12 cellular contexts compared by ENCODE assay signal in genomic region chr4:184688447-184688846, GRCh38. TPM values are rescaled to one million over a fixed set of nuclear protein-coding genes. Genes with fewer than 3 reads are reported as not detected.
DNase-seq lines count a peak whose midpoint lies in the region; ATAC-seq and TF ChIP-seq lines count a peak whose summit lies in the region.
"Had no signal": no experiment of that assay in that cellular context is flagged by ENCODE, and none has a peak within 500 bp of the region (broad histone marks: within the 10 kb centered on the region; RNA-seq: fewer than 3 reads in every experiment).

No MANE protein-coding gene starts in this region.

- H3K27me3 ChIP-seq in SK-N-SH (ENCODE audit: insufficient read depth) (no peaks in the 10 kb centered on the region), esophagus muscularis mucosa (no peaks in the 10 kb centered on the region)
- H3K27me3 ChIP-seq: heart right ventricle had no signal

- peak overlapping the region; percentile 19; the same call in 1 of the 2 replicates for H3K9ac ChIP-seq in SK-N-SH

- intact Hi-C loops in esophagus muscularis mucosa (cut with DNase I): no loop called here

- no peaks in the 10 kb centered on the region for H4K20me1 ChIP-seq in SK-N-SH (ENCODE audit: insufficient read depth)

- H3K9me3 ChIP-seq in SK-N-SH (no peaks in the 10 kb centered on the region; the same call in 1 of the 2 replicates), esophagus muscularis mucosa (no peaks in the 10 kb centered on the region)
- H3K9me3 ChIP-seq: HAP-1, heart right ventricle had no signal

- no peak overlapping the region for H3K4me3 ChIP-seq in SK-N-SH (ENCODE audit: low read depth in 2 of 2, low read length in 1 of 2)
- H3K4me3 ChIP-seq in fibroblast of pulmonary artery (replicated peaks; ENCODE audit: low read depth, low read length): no peak overlapping the region
- no peak overlapping the region for H3K4me3 ChIP-seq in esophagus muscularis mucosa
- H3K4me3 ChIP-seq: HAP-1, heart right ventricle had no signal

- no peaks in the 10 kb centered on the region for H3K79me2 ChIP-seq in SK-N-SH (ENCODE audit: insufficient read depth)

- WGBS in SK-N-SH (ENCODE audit: low lambda C conversion rate): 28% methylated on average over 11 of the region's 11 CpGs
- whole genome bisulfite sequencing in esophagus muscularis mucosa: 54% methylated on average over 11 of the region's 11 CpGs

- peaks cover 10% of the 10 kb centered on the region for H3F3A ChIP-seq in SK-N-SH (replicated peaks; ENCODE audit: insufficient read depth)

- H3K27ac ChIP-seq in SK-N-SH (ENCODE audit: low read depth in 2 of 2, low read length in 1 of 2): peak overlapping the region; percentile 35 to 63; a peak in 3 of 4 replicates
- H3K27ac ChIP-seq in esophagus muscularis mucosa (replicated peaks in 1 of 4): no peak overlapping the region
- H3K27ac ChIP-seq: heart right ventricle had no signal

- peak overlapping the region; percentile 59 for H3K4me2 ChIP-seq in SK-N-SH

- peak; percentile 28 to 67; a peak in 1 of 4 replicates for TF ChIP-seq EP300 in SK-N-SH (IDR thresholded peaks at IDR 0.05; ENCODE audit: borderline replicate concordance in 1 of 2, low read depth in 1 of 2, low read length in 1 of 2)
- TF ChIP-seq EP300 in esophagus muscularis mucosa (IDR thresholded peaks at IDR 0.05): no peak

- H3K4me1 ChIP-seq in SK-N-SH (ENCODE audit: control insufficient read depth in 1 of 2, insufficient read depth in 2 of 2, low read depth in 1 of 2, low read length in 1 of 2): peaks cover 0 to 12% of the 10 kb centered on the region in 2 experiments; a peak in 1 of 4 replicates
- H3K4me1 ChIP-seq in esophagus muscularis mucosa: no peaks in the 10 kb centered on the region
- H3K4me1 ChIP-seq: HAP-1 had no signal

- no peaks in the 10 kb centered on the region for H3K9me2 ChIP-seq in SK-N-SH

- POLR2A ChIA-PET in SK-N-SH (lab: Yijun Ruan, JAX): no interaction called here

- TF ChIP-seq RAD21 in SK-N-SH (IDR thresholded peaks at IDR 0.05; ENCODE audit: low read length): no peak

- peaks cover 9 to 21% of the 10 kb centered on the region in 2 experiments for H3K36me3 ChIP-seq in SK-N-SH (replicated peaks in 1 of 2; ENCODE audit: control insufficient read depth in 1 of 2, insufficient read depth in 2 of 2, low read length in 1 of 2)
- H3K36me3 ChIP-seq in esophagus muscularis mucosa: peaks cover 0 to 48% (median 4%) of the 10 kb centered on the region in 4 donors

- CTCF ChIA-PET in SK-N-SH (lab: Yijun Ruan, JAX): no interaction called here

- peak overlapping the region; percentile 57; the same call in 1 of the 2 replicates for H2AFZ ChIP-seq in SK-N-SH (ENCODE audit: low read depth)

- no peak for TF ChIP-seq CTCF in SK-N-SH (IDR thresholded peaks at IDR 0.05)
- TF ChIP-seq CTCF in fibroblast of pulmonary artery (IDR thresholded peaks at IDR 0.05; ENCODE audit: low read length, missing control alignments): no peak
- TF ChIP-seq CTCF in esophagus muscularis mucosa (IDR thresholded peaks at IDR 0.05): no peak

- DNase-seq in activated CD4-positive, alpha-beta T cell treated with anti-CD3 and anti-CD28 coated beads, Interleukin-2, amount 50 U/mL, for 48 hours: peak; percentile 22 to 32
- no peak for DNase-seq in activated CD4-positive, alpha-beta T cell treated with anti-CD3 and anti-CD28 coated beads, Interleukin-2, amount 50 U/mL, for 4 hours
- DNase-seq in SK-N-SH (no peak), fibroblast of pulmonary artery (ENCODE audit: low read depth) (peak; percentile 83), esophagus muscularis mucosa (ENCODE audit: extremely low spot score) (no peak)
- DNase-seq in stimulated activated CD4-positive, alpha-beta T cell treated with anti-CD3 and anti-CD28 coated beads, Interleukin-4, amount 100 ng/mL, for 1 hour: peak; percentile 8
- DNase-seq: CD8-positive, alpha-beta memory T cell; heart right ventricle; NCI-H1694 had no signal

- ATAC-seq in GM19452 (IDR thresholded peaks at IDR 0.05; ENCODE audit: unreplicated experiment): no peak
- ATAC-seq in HG03442 (IDR thresholded peaks at IDR 0.05; ENCODE audit: unreplicated experiment): no peak

- no peak for TF ChIP-seq POLR2A in esophagus muscularis mucosa (IDR thresholded peaks at IDR 0.05; ENCODE audit: low read depth)

TF ChIP-seq in SK-N-SH, 30 proteins besides CTCF, POLR2A, EP300 and RAD21 (continues in another document):
- TF ChIP-seq REST (IDR thresholded peaks at IDR 0.05; ENCODE audit: low read depth, low read length) (no peak), TAF1 (IDR thresholded peaks at IDR 0.05; ENCODE audit: borderline replicate concordance, low read depth, low read length) (no peak), SIN3A (IDR thresholded peaks at IDR 0.05; ENCODE audit: borderline replicate concordance, low read depth, low read length) (peak; percentile 75; the same call in 1 of the 2 replicates), NRF1 (IDR thresholded peaks at IDR 0.05; ENCODE audit: low read depth, low read length) (no peak), POLR2AphosphoS5 (IDR thresholded peaks at IDR 0.05; ENCODE audit: low read depth, low read length) (peak; percentile 49; the same call in 1 of the 2 replicates), MAX (IDR thresholded peaks at IDR 0.05; ENCODE audit: low read depth) (peak; percentile 76), MEF2A (IDR thresholded peaks at IDR 0.05; ENCODE audit: borderline replicate concordance, low read depth) (no peak), YY1 (IDR thresholded peaks at IDR 0.05; ENCODE audit: low read depth) (no peak), RFX5 (IDR thresholded peaks at IDR 0.05; ENCODE audit: low read length) (no peak), GATA2 (CRISPR knock-in tag; IDR thresholded peaks at IDR 0.05) (no peak), ZBTB33 (IDR thresholded peaks at IDR 0.05; ENCODE audit: borderline replicate concordance, low read depth) (no peak), FOSL2 (IDR thresholded peaks at IDR 0.05; ENCODE audit: borderline replicate concordance, low read depth) (peak; percentile 87)

RNA-seq across cellular contexts. Expression of gene PRIMPOL, which starts 38.9 kb away (rescaled TPM):
- 8.0 and 11.9 TPM in 2 replicates for polyA plus RNA-seq in SK-N-SH (2012; rRNA removed)
- polyA plus RNA-seq in SK-N-SH (2012; cell fraction: cytosol; rRNA removed): 10.8 and 18.4 TPM in 2 replicates
- polyA plus RNA-seq in SK-N-SH (2012; cell fraction: nucleus; rRNA removed): 9.5 and 16.9 TPM in 2 replicates
- 10 to 100 TPM; 13.4 to 22.8 (median 16.6) TPM for total RNA-seq in esophagus muscularis mucosa

RNA-seq across cellular contexts. Expression of gene CASP3, which starts 39.2 kb away (rescaled TPM):
- polyA plus RNA-seq in SK-N-SH (2012; rRNA removed): 15.5 and 21.8 TPM in 2 replicates
- polyA plus RNA-seq in SK-N-SH (2012; cell fraction: cytosol; rRNA removed): 24.9 and 30.0 TPM in 2 replicates
- 16.9 and 24.2 TPM in 2 replicates for polyA plus RNA-seq in SK-N-SH (2012; cell fraction: nucleus; rRNA removed)
- 10 to 100 TPM; 11.3 to 18.6 (median 15.9) TPM for total RNA-seq in esophagus muscularis mucosa

RNA-seq across cellular contexts. Expression of gene CENPU, which starts 45.4 kb away (rescaled TPM):
- polyA plus RNA-seq in SK-N-SH (2012; rRNA removed): 8.7 and 9.6 TPM in 2 replicates
- polyA plus RNA-seq in SK-N-SH (2012; cell fraction: cytosol; rRNA removed): 14.4 and 19.1 TPM in 2 replicates
- 3.9 and 8.2 TPM in 2 replicates for polyA plus RNA-seq in SK-N-SH (2012; cell fraction: nucleus; rRNA removed)
- 1 to 10 TPM in 1 of 4 donors, under 1 TPM in 3; 0.34 to 1.3 (median 0.74) TPM for total RNA-seq in esophagus muscularis mucosa

Comparison
In these comparisons a context has a peak if more than half of its experiments do, and no peak if none do; other contexts are left out.
1. DNase-seq: peak in activated CD4-positive, alpha-beta T cell treated with anti-CD3 and anti-CD28 coated beads, Interleukin-2, amount 50 U/mL, for 48 hours (2 of 2), fibroblast of pulmonary artery (single experiment) and stimulated activated CD4-positive, alpha-beta T cell treated with anti-CD3 and anti-CD28 coated beads, Interleukin-4, amount 100 ng/mL, for 1 hour (single experiment); none in activated CD4-positive, alpha-beta T cell treated with anti-CD3 and anti-CD28 coated beads, Interleukin-2, amount 50 U/mL, for 4 hours (0 of 2), SK-N-SH (single experiment) and esophagus muscularis mucosa (single experiment).
2. H3K27ac ChIP-seq: peak in SK-N-SH (2 of 2); none in esophagus muscularis mucosa (0 of 4).